ENCODE assay signal across 9 cellular contexts in the genomic region with DNA sequence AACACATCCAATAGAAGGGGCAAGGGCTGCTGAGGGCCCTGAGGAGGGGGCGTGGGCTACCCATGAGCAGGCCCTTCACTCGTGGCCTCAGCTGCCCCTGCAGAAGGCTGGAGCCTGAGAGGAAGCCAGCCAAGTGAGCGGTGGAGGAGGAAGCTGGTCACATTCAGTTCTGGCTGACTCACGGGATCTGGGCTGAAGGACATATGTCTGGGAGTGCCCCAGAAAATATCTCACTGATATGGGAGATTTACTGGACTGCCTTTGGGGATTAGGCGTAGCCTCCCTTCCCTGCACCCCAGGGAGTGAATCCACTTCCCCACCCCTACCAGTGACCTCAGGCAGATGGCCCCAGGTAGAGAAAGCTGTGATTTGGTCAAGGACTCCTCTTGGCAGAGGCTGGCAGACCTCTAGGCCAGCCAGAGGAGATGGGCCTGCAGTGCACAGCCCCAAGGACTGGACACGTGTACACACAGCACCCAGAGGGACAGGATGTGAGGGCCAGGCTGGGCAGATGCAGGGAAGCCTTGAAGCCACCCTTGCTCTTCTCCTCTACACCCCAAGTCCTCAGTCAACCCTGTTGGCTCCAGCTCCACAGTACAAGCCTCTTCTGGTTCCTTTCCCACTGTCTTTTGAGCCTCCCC. TPM values are rescaled to one million over a fixed set of nuclear protein-coding genes. Genes with fewer than 3 reads are reported as not detected.
DNase-seq lines count a peak whose midpoint lies in the region; ATAC-seq and TF ChIP-seq lines count a peak whose summit lies in the region.
"Had no signal": no experiment of that assay in that cellular context is flagged by ENCODE, and none has a peak within 500 bp of the region (broad histone marks: within the 10 kb centered on the region; RNA-seq: fewer than 3 reads in every experiment).

No MANE protein-coding gene starts in this region.

- H3K27ac ChIP-seq in breast epithelium: peak overlapping the region; percentile 45 to 91
- peak overlapping the region; percentile 91 for H3K27ac ChIP-seq in lower lobe of right lung
- H3K27ac ChIP-seq: SJCRH30 had no signal

- H3K9me3 ChIP-seq in breast epithelium: peaks cover 11 to 13% of the 10 kb centered on the region in 2 donors
- H3K9me3 ChIP-seq in lower lobe of right lung: peaks cover 10% of the 10 kb centered on the region

- TF ChIP-seq POLR2A in breast epithelium (IDR thresholded peaks at IDR 0.05): no peak

- TF ChIP-seq CTCF in breast epithelium (IDR thresholded peaks at IDR 0.05) (no peak), lower lobe of right lung (IDR thresholded peaks at IDR 0.05) (no peak)

- intact Hi-C loops in breast epithelium (cut with DNase I; ENCODE audit: low total_unique reads): no loop called here
- intact Hi-C loops in lower lobe of right lung (cut with DNase I): no loop called here

- peaks cover 52% of the 10 kb centered on the region for H3K4me1 Mint-ChIP-seq in activated T-cell treated with anti-CD3 and anti-CD28 coated beads, Interleukin-2, amount 50 U/mL, for 24 hours (ENCODE audit: low read depth)
- H3K4me1 Mint-ChIP-seq in activated T-cell treated with anti-CD3 and anti-CD28 coated beads, Interleukin-2, amount 50 U/mL, for 72 hours (ENCODE audit: low read depth): peaks cover 64% of the 10 kb centered on the region

- no peak overlapping the region for H3K4me3 ChIP-seq in breast epithelium
- no peak overlapping the region for H3K4me3 ChIP-seq in lower lobe of right lung
- H3K4me3 ChIP-seq: SJCRH30 had no signal

- H3K36me3 ChIP-seq in breast epithelium: no peaks in the 10 kb centered on the region
- H3K36me3 ChIP-seq in lower lobe of right lung: no peaks in the 10 kb centered on the region
- H3K36me3 ChIP-seq: SJCRH30 had no signal

- H3K4me1 ChIP-seq in breast epithelium (peaks cover 0 to 15% of the 10 kb centered on the region in 2 donors), lower lobe of right lung (peaks cover 60% of the 10 kb centered on the region)

- H3K27me3 ChIP-seq in breast epithelium: no peaks in the 10 kb centered on the region
- H3K27me3 ChIP-seq in lower lobe of right lung (ENCODE audit: low read depth): no peaks in the 10 kb centered on the region
- H3K27me3 ChIP-seq: SJCRH30 had no signal

- DNase-seq in activated T-cell treated with anti-CD3 and anti-CD28 coated beads, Interleukin-2, amount 50 U/mL, for 24 hours: no peak
- DNase-seq in activated T-cell treated with anti-CD3 and anti-CD28 coated beads, Interleukin-2, amount 50 U/mL, for 72 hours: no peak
- DNase-seq in breast epithelium (ENCODE audit: low spot score in 2 of 2) (no peak), lower lobe of right lung (peak; percentile 78), ureter (ENCODE audit: low spot score) (peak; percentile 79), NCI-H748 (lab: John Stamatoyannopoulos, UW; ENCODE audit: unreplicated experiment) (no peak), NCI-H774 (lab: John Stamatoyannopoulos, UW) (no peak), NCI-H1105 treated with DMSO at 0.1 percent for 48 hours (lab: John Stamatoyannopoulos, UW) (no peak)

- peak overlapping the region; percentile 98 for H3K27ac Mint-ChIP-seq in activated T-cell treated with anti-CD3 and anti-CD28 coated beads, Interleukin-2, amount 50 U/mL, for 24 hours
- no peak overlapping the region for H3K27ac Mint-ChIP-seq in activated T-cell treated with anti-CD3 and anti-CD28 coated beads, Interleukin-2, amount 50 U/mL, for 72 hours

- peaks cover 3% of the 10 kb centered on the region for H3K9me3 Mint-ChIP-seq in activated T-cell treated with anti-CD3 and anti-CD28 coated beads, Interleukin-2, amount 50 U/mL, for 24 hours
- H3K9me3 Mint-ChIP-seq in activated T-cell treated with anti-CD3 and anti-CD28 coated beads, Interleukin-2, amount 50 U/mL, for 72 hours: peaks cover 3 to 7% of the 10 kb centered on the region in 2 donors

- peaks cover 12% of the 10 kb centered on the region for H3K36me3 Mint-ChIP-seq in activated T-cell treated with anti-CD3 and anti-CD28 coated beads, Interleukin-2, amount 50 U/mL, for 24 hours (ENCODE audit: low read depth)
- peaks cover 9 to 19% of the 10 kb centered on the region in 2 donors for H3K36me3 Mint-ChIP-seq in activated T-cell treated with anti-CD3 and anti-CD28 coated beads, Interleukin-2, amount 50 U/mL, for 72 hours (ENCODE audit: insufficient read depth in 2 of 2)

- H3K27me3 Mint-ChIP-seq in activated T-cell treated with anti-CD3 and anti-CD28 coated beads, Interleukin-2, amount 50 U/mL, for 24 hours: no peaks in the 10 kb centered on the region
- H3K27me3 Mint-ChIP-seq in activated T-cell treated with anti-CD3 and anti-CD28 coated beads, Interleukin-2, amount 50 U/mL, for 72 hours (ENCODE audit: low read depth): no peaks in the 10 kb centered on the region

- no peak for ATAC-seq in activated T-cell treated with anti-CD3 and anti-CD28 coated beads, Interleukin-2, amount 50 U/mL, for 72 hours (replicated peaks in 1 of 2)
- peak; percentile 17 to 21 for ATAC-seq in lower lobe of right lung

- H3K4me3 Mint-ChIP-seq in activated T-cell treated with anti-CD3 and anti-CD28 coated beads, Interleukin-2, amount 50 U/mL, for 24 hours: no peak overlapping the region
- no peak overlapping the region for H3K4me3 Mint-ChIP-seq in activated T-cell treated with anti-CD3 and anti-CD28 coated beads, Interleukin-2, amount 50 U/mL, for 72 hours

RNA-seq across cellular contexts. Expression of a gene that starts 14.2 kb away (rescaled TPM):
- total RNA-seq in activated T-cell treated with anti-CD3 and anti-CD28 coated beads, Interleukin-2, amount 50 U/mL, for 72 hours: 1 to 10 TPM; 7.2 to 8.4 TPM
- total RNA-seq in breast epithelium (1 to 10 TPM; 3.2 to 7.8 (median 7.2) TPM), lower lobe of right lung (5.0 TPM), ureter (31.4 TPM)

RNA-seq across cellular contexts. Expression of a gene that starts 55.8 kb away (rescaled TPM):
- total RNA-seq in activated T-cell treated with anti-CD3 and anti-CD28 coated beads, Interleukin-2, amount 50 U/mL, for 72 hours: 10 to 100 TPM; 14.3 to 15.3 TPM
- total RNA-seq in breast epithelium (10 to 100 TPM; 21.1 to 33.3 (median 26.5) TPM), lower lobe of right lung (68.3 TPM), ureter (33.3 TPM)

Comparison
In these comparisons a context has a peak if more than half of its experiments do, and no peak if none do; other contexts are left out.
1. DNase-seq: peak in lower lobe of right lung (single experiment) and ureter (single experiment); none in activated T-cell treated with anti-CD3 and anti-CD28 coated beads, Interleukin-2, amount 50 U/mL, for 24 hours (single experiment), activated T-cell treated with anti-CD3 and anti-CD28 coated beads, Interleukin-2, amount 50 U/mL, for 72 hours (0 of 2), breast epithelium (0 of 2), NCI-H748 (single experiment), NCI-H774 (single experiment) and NCI-H1105 treated with DMSO at 0.1 percent for 48 hours (single experiment).
2. ATAC-seq: peak in lower lobe of right lung (2 of 2); none in activated T-cell treated with anti-CD3 and anti-CD28 coated beads, Interleukin-2, amount 50 U/mL, for 72 hours (0 of 2).